10 cellular contexts compared by ENCODE assay signal in the genomic region with DNA sequence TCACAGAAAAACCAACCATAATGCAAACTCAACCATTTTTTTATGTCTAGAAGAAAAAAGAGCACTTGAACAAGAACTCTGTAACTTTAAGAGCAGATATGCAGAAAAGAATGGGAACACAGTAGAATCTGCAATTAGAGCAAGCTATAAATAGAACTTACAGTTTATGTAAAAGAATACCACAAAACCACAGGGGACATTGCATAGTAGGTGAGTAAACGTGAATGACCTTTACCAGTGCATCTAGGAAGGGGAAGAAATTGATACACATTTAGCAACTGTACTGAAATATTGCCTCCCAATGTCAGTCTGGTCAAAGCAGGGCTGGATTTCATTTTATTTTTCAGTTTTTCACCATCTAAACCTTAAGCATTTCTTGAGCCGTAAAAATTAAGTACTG.
DNase-seq lines count a peak whose midpoint lies in the region; ATAC-seq, FAIRE-seq and TF ChIP-seq lines count a peak whose summit lies in the region.
"Had no signal": no experiment of that assay in that cellular context is flagged by ENCODE, and none has a peak within 500 bp of the region (broad histone marks: within the 10 kb centered on the region; RNA-seq: fewer than 3 reads in every experiment).

No MANE protein-coding gene starts in this region.

- DNase-seq in GM12865 (ENCODE audit: low read depth) (peak; percentile 24), RCC 7860 (ENCODE audit: low spot score) (peak; percentile 71), mesenchymal stem cell (peak; percentile 83), ureter (ENCODE audit: low spot score) (no peak), HuH-7.5 (ENCODE audit: low spot score) (no peak)
- DNase-seq in activated CD4-positive, alpha-beta T cell treated with anti-CD3 and anti-CD28 coated beads for 48 hours, result no peak
- DNase-seq: Right ventricle myocardium superior had no signal

- H3K4me1 ChIP-seq in mesenchymal stem cell (ENCODE audit: control insufficient read depth, insufficient read depth, low read depth, low read length), result no peaks in the 10 kb centered on the region

- H2BK12ac ChIP-seq in mesenchymal stem cell (ENCODE audit: low read length in 2 of 2), result no peak overlapping the region

- H2BK15ac ChIP-seq in mesenchymal stem cell (ENCODE audit: low read depth, poor library complexity, severe bottlenecking), result no peak overlapping the region

- H3K4me2 ChIP-seq in mesenchymal stem cell (ENCODE audit: low read length, poor library complexity, severe bottlenecking), result no peak overlapping the region

- no peak overlapping the region for H3K4ac ChIP-seq in mesenchymal stem cell (ENCODE audit: low read depth in 1 of 2, low read length in 2 of 2)

- no peaks in the 10 kb centered on the region for H3K27me3 ChIP-seq in mesenchymal stem cell (ENCODE audit: control insufficient read depth in 1 of 2, insufficient read depth in 1 of 2, low read length in 2 of 2)

- no peaks in the 10 kb centered on the region for H3K36me3 ChIP-seq in mesenchymal stem cell (ENCODE audit: control insufficient read depth in 1 of 2, insufficient read depth in 2 of 2, low read depth in 1 of 2, low read length in 2 of 2)

- no peak overlapping the region for H2BK120ac ChIP-seq in mesenchymal stem cell (ENCODE audit: low read depth, low read length)

- peak; percentile 70 for ATAC-seq in HG03066 (IDR thresholded peaks at IDR 0.05; ENCODE audit: low read depth, unreplicated experiment)
- no peak for ATAC-seq in esophagus mucosa

- H4K8ac ChIP-seq in mesenchymal stem cell (ENCODE audit: low read length), result no peak overlapping the region

- H2AFZ ChIP-seq in mesenchymal stem cell (ENCODE audit: low read depth, low read length), result no peak overlapping the region

- WGBS in mesenchymal stem cell, result no CpG with 5 or more reads among the region's 2 CpGs

- H3K27ac ChIP-seq in mesenchymal stem cell (ENCODE audit: low read length, poor library complexity, severe bottlenecking), result no peak overlapping the region

- peak; percentile 76 for FAIRE-seq in RCC 7860 (lab: Jason Lieb, UNC)
- FAIRE-seq: GM12892 had no signal

- TF ChIP-seq CTCF in GM12865 (IDR thresholded peaks at IDR 0.05; ENCODE audit: insufficient read depth, low read depth, low read length, missing control alignments), result no peak

- no peaks in the 10 kb centered on the region for H3K79me1 ChIP-seq in mesenchymal stem cell (replicated peaks; ENCODE audit: low read length, poor library complexity, severe bottlenecking)

- H3K18ac ChIP-seq in mesenchymal stem cell (ENCODE audit: low read depth in 1 of 2, low read length in 2 of 2), result no peak overlapping the region

- no peak overlapping the region for H2AK5ac ChIP-seq in mesenchymal stem cell (ENCODE audit: low read length, severe bottlenecking)

- no peaks in the 10 kb centered on the region for H3K9me3 ChIP-seq in mesenchymal stem cell (ENCODE audit: control insufficient read depth, low read length)

- H3K4me3 ChIP-seq in GM12865 (ENCODE audit: low read depth, low read length), result no peak overlapping the region
- H3K4me3 ChIP-seq in mesenchymal stem cell (ENCODE audit: insufficient read depth in 1 of 2, low read depth in 1 of 2, low read length in 2 of 2), result no peak overlapping the region

- H4K91ac ChIP-seq in mesenchymal stem cell (ENCODE audit: low read length), result no peak overlapping the region

- no peak overlapping the region for H3K9ac ChIP-seq in mesenchymal stem cell (ENCODE audit: low read length)

- H3K14ac ChIP-seq in mesenchymal stem cell (ENCODE audit: low read length in 2 of 2), result no peak overlapping the region

- no peak overlapping the region for H3K23ac ChIP-seq in mesenchymal stem cell (ENCODE audit: low read length in 2 of 2)

- H2BK5ac ChIP-seq in mesenchymal stem cell (ENCODE audit: low read depth, low read length, poor library complexity, severe bottlenecking), result no peak overlapping the region

Comparison
In these comparisons a context has a peak if more than half of its experiments do, and no peak if none do; other contexts are left out.
1. DNase-seq: peak in GM12865 (single experiment), RCC 7860 (single experiment) and mesenchymal stem cell (single experiment); none in activated CD4-positive, alpha-beta T cell treated with anti-CD3 and anti-CD28 coated beads for 48 hours (single experiment), ureter (single experiment) and HuH-7.5 (single experiment).